In genomic region chr16:89300311-89300975, GRCh38 we compare ENCODE assay signal across 10 cellular contexts.
DNase-seq lines count a peak whose midpoint lies in the region; ATAC-seq and TF ChIP-seq lines count a peak whose summit lies in the region.
"Had no signal": no experiment of that assay in that cellular context is flagged by ENCODE, and none has a peak within 500 bp of the region (broad histone marks: within the 10 kb centered on the region; RNA-seq: fewer than 3 reads in every experiment).

No MANE protein-coding gene starts in this region.

- H3K9me3 ChIP-seq in Caco-2 (no peaks in the 10 kb centered on the region), adipocyte (ENCODE audit: control insufficient read depth, low read length) (no peaks in the 10 kb centered on the region), heart right ventricle (no peaks in the 10 kb centered on the region), sigmoid colon (no peaks in the 10 kb centered on the region), hepatocyte (ENCODE audit: low read depth) (no peaks in the 10 kb centered on the region)

- peaks cover 72% of the 10 kb centered on the region for H4K20me1 ChIP-seq in hepatocyte (ENCODE audit: insufficient read depth, poor library complexity, severe bottlenecking)

- no peaks in the 10 kb centered on the region for H3K27me3 Mint-ChIP-seq in Caco-2 (ENCODE audit: insufficient read depth, unreplicated experiment)

- DNase-seq in Caco-2, result no peak
- DNase-seq in adipocyte (ENCODE audit: low read depth), result no peak
- DNase-seq in heart right ventricle, result peak in 1 of 2 donors; percentile 62
- peak; percentile 90 for DNase-seq in sigmoid colon
- DNase-seq in NCI-H774 (lab: John Stamatoyannopoulos, UW), result no peak
- no peak for DNase-seq in NCI-H2171 treated with DMSO at 0.1 percent for 48 hours (lab: John Stamatoyannopoulos, UW)
- no peak for DNase-seq in hepatocyte (ENCODE audit: low spot score)
- DNase-seq: amniotic stem cell, Kasumi-1 had no signal

- BruUV-seq in Caco-2 (replicated peaks; lab: Mats Ljungman, UMichigan), result no TSS peak

- H2AFZ ChIP-seq in hepatocyte, result no peak overlapping the region

- H3K36me3 ChIP-seq in Caco-2 (ENCODE audit: control insufficient read depth, insufficient read depth, low read length) (peaks cover 9% of the 10 kb centered on the region), adipocyte (ENCODE audit: control insufficient read depth, insufficient read depth, low read length, severe bottlenecking) (peaks cover 34% of the 10 kb centered on the region), heart right ventricle (peaks cover 0 to 53% (median 12%) of the 10 kb centered on the region in 9 donors), sigmoid colon (peaks cover 0 to 25% (median 7%) of the 10 kb centered on the region in 4 donors), hepatocyte (replicated peaks; ENCODE audit: insufficient read depth, low read depth) (no peaks in the 10 kb centered on the region)

- H3K36me3 Mint-ChIP-seq in Caco-2 (ENCODE audit: insufficient read depth, unreplicated experiment), result peaks cover 92% of the 10 kb centered on the region

- peak overlapping the region; percentile 41 for H3K27ac Mint-ChIP-seq in Caco-2 (ENCODE audit: unreplicated experiment)

- intact Hi-C loops in Caco-2 (cut with micrococcal nuclease; ENCODE audit: unreplicated experiment), result no loop called here
- intact Hi-C loops in heart right ventricle (cut with DNase I), result no loop called here
- intact Hi-C loops in sigmoid colon (cut with DNase I), result no loop called here

- no peak for TF ChIP-seq CTCF in Caco-2 (IDR thresholded peaks at IDR 0.05; ENCODE audit: insufficient read depth in 1 of 2, low read depth in 1 of 2, low read length in 1 of 2, severe bottlenecking in 1 of 2, unreplicated experiment in 1 of 2)
- peak in 5 of 9 donors; percentile 9 to 21 (median 11) for TF ChIP-seq CTCF in heart right ventricle (IDR thresholded peaks at IDR 0.05)
- TF ChIP-seq CTCF in sigmoid colon (IDR thresholded peaks at IDR 0.05), result no peak
- TF ChIP-seq CTCF in hepatocyte (IDR thresholded peaks at IDR 0.05; ENCODE audit: poor library complexity), result no peak

- H3K4me3 ChIP-seq in Caco-2 (ENCODE audit: low read depth, low read length), result no peak overlapping the region
- no peak overlapping the region for H3K4me3 ChIP-seq in adipocyte (ENCODE audit: low read length)
- no peak overlapping the region for H3K4me3 ChIP-seq in heart right ventricle
- H3K4me3 ChIP-seq in sigmoid colon, result no peak overlapping the region
- H3K4me3 ChIP-seq in hepatocyte, result no peak overlapping the region

- H3K79me2 ChIP-seq in hepatocyte, result peaks cover 84% of the 10 kb centered on the region

- H3K9ac ChIP-seq in adipocyte (ENCODE audit: low read length), result peak overlapping the region; percentile 62

- H3K4me1 Mint-ChIP-seq in Caco-2 (ENCODE audit: low read depth, unreplicated experiment), result peaks cover 16% of the 10 kb centered on the region

- 49 to 57% methylated on average over 21 of the region's 21 CpGs for WGBS in heart right ventricle, 2 donors
- 77 to 87% methylated on average over 21 of the region's 21 CpGs for WGBS in sigmoid colon, 2 donors
- WGBS in hepatocyte (ENCODE audit: low lambda C conversion rate, missing lambda C conversion rate), result 84% methylated on average over 19 of the region's 21 CpGs

- peak overlapping the region; percentile 67 to 91 (median 84) for H3K27ac ChIP-seq in heart right ventricle
- H3K27ac ChIP-seq in sigmoid colon, result peak overlapping the region; percentile 82 to 92 (median 84)
- no peak overlapping the region for H3K27ac ChIP-seq in hepatocyte

- TF ChIP-seq POLR2A in sigmoid colon (IDR thresholded peaks at IDR 0.05), result no peak

- peak; percentile 79 to 98 (median 94) for TF ChIP-seq EP300 in sigmoid colon (IDR thresholded peaks at IDR 0.05)

- H3K4me3 Mint-ChIP-seq in Caco-2 (ENCODE audit: unreplicated experiment), result peak overlapping the region; percentile 4

- H3K27me3 ChIP-seq in Caco-2 (replicated peaks; ENCODE audit: control insufficient read depth, insufficient read depth, low read length) (no peaks in the 10 kb centered on the region), adipocyte (replicated peaks; ENCODE audit: control insufficient read depth, insufficient read depth, low read length) (no peaks in the 10 kb centered on the region), heart right ventricle (no peaks in the 10 kb centered on the region), sigmoid colon (no peaks in the 10 kb centered on the region), hepatocyte (no peaks in the 10 kb centered on the region)

- CTCF ChIA-PET in Caco-2 (lab: Charles Lee), result no interaction called here

- H3K4me1 ChIP-seq in Caco-2, result no peaks in the 10 kb centered on the region
- H3K4me1 ChIP-seq in adipocyte (ENCODE audit: control insufficient read depth, insufficient read depth, low read length), result peaks cover 19% of the 10 kb centered on the region
- H3K4me1 ChIP-seq in heart right ventricle, result peaks cover 15 to 63% (median 34%) of the 10 kb centered on the region in 9 donors
- peaks cover 0 to 42% (median 36%) of the 10 kb centered on the region in 4 donors for H3K4me1 ChIP-seq in sigmoid colon
- H3K4me1 ChIP-seq in hepatocyte (ENCODE audit: insufficient read depth), result no peaks in the 10 kb centered on the region

- POLR2A ChIA-PET in Caco-2 (lab: Charles Lee), result no interaction called here

- no peak overlapping the region for H3K4me2 ChIP-seq in hepatocyte

- H3K9me3 Mint-ChIP-seq in Caco-2 (ENCODE audit: unreplicated experiment), result no peaks in the 10 kb centered on the region

- H3K9me2 ChIP-seq in hepatocyte (replicated peaks; ENCODE audit: insufficient read depth), result no peaks in the 10 kb centered on the region

- ATAC-seq in heart right ventricle, result peak; percentile 26 to 87 (median 78)
- ATAC-seq in HG03342 (IDR thresholded peaks at IDR 0.05; ENCODE audit: unreplicated experiment), result no peak

Comparison
In these comparisons a context has a peak if more than half of its experiments do, and no peak if none do; other contexts are left out.
1. CTCF ChIP-seq: peak in heart right ventricle (5 of 9); none in Caco-2 (0 of 2), sigmoid colon (0 of 4) and hepatocyte (single experiment).